ENCODE assay signal across 16 cellular contexts in genomic region chr6:111858347-111858746, GRCh38. TPM values are rescaled to one million over a fixed set of nuclear protein-coding genes. Genes with fewer than 3 reads are reported as not detected.
DNase-seq lines count a peak whose midpoint lies in the region; ATAC-seq and TF ChIP-seq lines count a peak whose summit lies in the region.
"Had no signal": no experiment of that assay in that cellular context is flagged by ENCODE, and none has a peak within 500 bp of the region (broad histone marks: within the 10 kb centered on the region; RNA-seq: fewer than 3 reads in every experiment).

No MANE protein-coding gene starts in this region.

- TF ChIP-seq CTCF in glutamatergic neuron (IDR thresholded peaks at IDR 0.05; ENCODE audit: partially characterized antibody, unreplicated experiment) (no peak), stomach (IDR thresholded peaks at IDR 0.05) (no peak)

- H3K27ac Mint-ChIP-seq in activated naive CD8-positive, alpha-beta T cell treated with anti-CD3 and anti-CD28 coated beads for 36 hours = peak overlapping the region; percentile 82
- peak overlapping the region; percentile 71 for H3K27ac Mint-ChIP-seq in glutamatergic neuron (ENCODE audit: unreplicated experiment)
- H3K27ac Mint-ChIP-seq in stimulated activated naive CD8-positive, alpha-beta T cell treated with anti-CD3 and anti-CD28 coated beads, Interleukin-15, amount 100 ng/mL, for 72 hours = peak overlapping the region; percentile 53 to 94

- no peaks in the 10 kb centered on the region for H3K36me3 ChIP-seq in stomach
- H3K36me3 ChIP-seq: suprapubic skin had no signal

- TF ChIP-seq EP300 in stomach (IDR thresholded peaks at IDR 0.05) = no peak

- H3K36me3 Mint-ChIP-seq in activated T-cell treated with anti-CD3 and anti-CD28 coated beads, Interleukin-2, amount 50 U/mL, for 4 hours (ENCODE audit: insufficient read depth) = peaks cover 37% of the 10 kb centered on the region
- H3K36me3 Mint-ChIP-seq in activated naive CD8-positive, alpha-beta T cell treated with anti-CD3 and anti-CD28 coated beads for 36 hours = peaks cover 60% of the 10 kb centered on the region
- no peaks in the 10 kb centered on the region for H3K36me3 Mint-ChIP-seq in glutamatergic neuron (ENCODE audit: unreplicated experiment)

- H3K27me3 ChIP-seq in stomach = no peaks in the 10 kb centered on the region
- H3K27me3 ChIP-seq: suprapubic skin had no signal

- 69 to 86% (median 74%) methylated on average over 3 of the region's 3 CpGs for WGBS in stomach, 5 donors

- H3K9me3 ChIP-seq in stomach = no peaks in the 10 kb centered on the region
- H3K9me3 ChIP-seq: suprapubic skin had no signal

- no peaks in the 10 kb centered on the region for H3K27me3 Mint-ChIP-seq in activated T-cell treated with anti-CD3 and anti-CD28 coated beads, Interleukin-2, amount 50 U/mL, for 4 hours (ENCODE audit: low read depth)
- no peaks in the 10 kb centered on the region for H3K27me3 Mint-ChIP-seq in activated naive CD8-positive, alpha-beta T cell treated with anti-CD3 and anti-CD28 coated beads for 36 hours
- H3K27me3 Mint-ChIP-seq in glutamatergic neuron (ENCODE audit: unreplicated experiment) = peaks cover 3% of the 10 kb centered on the region
- no peaks in the 10 kb centered on the region for H3K27me3 Mint-ChIP-seq in stimulated activated naive CD8-positive, alpha-beta T cell treated with anti-CD3 and anti-CD28 coated beads, Interleukin-15, amount 100 ng/mL, for 72 hours

- peak overlapping the region in 1 of 5 donors; percentile 14 for H3K27ac ChIP-seq in stomach
- H3K27ac ChIP-seq: suprapubic skin had no signal

- peak overlapping the region; percentile 62 for H3K4me3 Mint-ChIP-seq in activated T-cell treated with anti-CD3 and anti-CD28 coated beads, Interleukin-2, amount 50 U/mL, for 4 hours
- peak overlapping the region; percentile 51 for H3K4me3 Mint-ChIP-seq in activated naive CD8-positive, alpha-beta T cell treated with anti-CD3 and anti-CD28 coated beads for 36 hours
- peak overlapping the region; percentile 72 for H3K4me3 Mint-ChIP-seq in glutamatergic neuron (ENCODE audit: unreplicated experiment)
- H3K4me3 Mint-ChIP-seq in stimulated activated naive CD8-positive, alpha-beta T cell treated with anti-CD3 and anti-CD28 coated beads, Interleukin-15, amount 100 ng/mL, for 72 hours = peak overlapping the region; percentile 59 to 67
- H3K4me3 Mint-ChIP-seq: nephron had no signal

- peaks cover 0 to 70% (median 20%) of the 10 kb centered on the region in 4 donors for H3K4me1 ChIP-seq in stomach

- DNase-seq in activated T-cell treated with anti-CD3 and anti-CD28 coated beads, Interleukin-2, amount 50 U/mL, for 4 hours = no peak
- no peak for DNase-seq in activated T-cell treated with anti-CD3 and anti-CD28 coated beads, Interleukin-2, amount 50 U/mL, for 48 hours
- no peak for DNase-seq in activated naive CD8-positive, alpha-beta T cell treated with anti-CD3 and anti-CD28 coated beads for 36 hours
- DNase-seq in glutamatergic neuron = no peak
- no peak for DNase-seq in stimulated activated naive CD8-positive, alpha-beta T cell treated with anti-CD3 and anti-CD28 coated beads, Interleukin-15, amount 100 ng/mL, for 72 hours
- no peak for DNase-seq in stomach
- no peak for DNase-seq in COR-L47 (lab: John Stamatoyannopoulos, UW)
- DNase-seq: activated CD4-positive, CD25-positive, alpha-beta regulatory T cell treated with anti-CD3 and anti-CD28 coated beads, Interleukin-2, amount 50 U/mL, for 72 hours; activated gamma-delta T cell; DMS53; NCI-H187; NCI-H526 treated with DMSO at 0.1 percent for 48 hours had no signal

- peaks cover 96% of the 10 kb centered on the region for H3K4me1 Mint-ChIP-seq in activated T-cell treated with anti-CD3 and anti-CD28 coated beads, Interleukin-2, amount 50 U/mL, for 4 hours (ENCODE audit: low read depth)
- H3K4me1 Mint-ChIP-seq in activated naive CD8-positive, alpha-beta T cell treated with anti-CD3 and anti-CD28 coated beads for 36 hours = peaks cover 91% of the 10 kb centered on the region
- peaks cover 67% of the 10 kb centered on the region for H3K4me1 Mint-ChIP-seq in glutamatergic neuron (ENCODE audit: low read depth, unreplicated experiment)
- H3K4me1 Mint-ChIP-seq in stimulated activated naive CD8-positive, alpha-beta T cell treated with anti-CD3 and anti-CD28 coated beads, Interleukin-15, amount 100 ng/mL, for 72 hours = peaks cover 95% of the 10 kb centered on the region

- no peak overlapping the region for H3K4me3 ChIP-seq in stomach
- H3K4me3 ChIP-seq: suprapubic skin had no signal

- no peak for ATAC-seq in activated T-cell treated with anti-CD3 and anti-CD28 coated beads, Interleukin-2, amount 50 U/mL, for 4 hours
- no peak for ATAC-seq in stimulated activated naive CD8-positive, alpha-beta T cell treated with anti-CD3 and anti-CD28 coated beads, Interleukin-15, amount 100 ng/mL, for 72 hours
- no peak for ATAC-seq in HG03432 (IDR thresholded peaks at IDR 0.05; ENCODE audit: unreplicated experiment)
- ATAC-seq: esophagus mucosa had no signal

- no peak for TF ChIP-seq POLR2A in stomach (IDR thresholded peaks at IDR 0.05)

- H3K9me3 Mint-ChIP-seq in activated T-cell treated with anti-CD3 and anti-CD28 coated beads, Interleukin-2, amount 50 U/mL, for 4 hours = no peaks in the 10 kb centered on the region
- H3K9me3 Mint-ChIP-seq in activated naive CD8-positive, alpha-beta T cell treated with anti-CD3 and anti-CD28 coated beads for 36 hours = no peaks in the 10 kb centered on the region
- peaks cover 1% of the 10 kb centered on the region for H3K9me3 Mint-ChIP-seq in glutamatergic neuron (ENCODE audit: unreplicated experiment)
- H3K9me3 Mint-ChIP-seq in stimulated activated naive CD8-positive, alpha-beta T cell treated with anti-CD3 and anti-CD28 coated beads, Interleukin-15, amount 100 ng/mL, for 72 hours = no peaks in the 10 kb centered on the region
- H3K9me3 Mint-ChIP-seq: nephron had no signal

- intact Hi-C loops in stomach (cut with DNase I; ENCODE audit: low total_unique reads) = no loop called here

RNA-seq across cellular contexts. Expression of gene FYN, which starts 14.9 kb away (rescaled TPM):
- total RNA-seq in activated T-cell treated with anti-CD3 and anti-CD28 coated beads, Interleukin-2, amount 50 U/mL, for 4 hours = 100 to 1,000 TPM; 481 to 505 (median 485) TPM
- 100 to 1,000 TPM; 390 to 395 TPM for total RNA-seq in activated naive CD8-positive, alpha-beta T cell treated with anti-CD3 and anti-CD28 coated beads for 36 hours
- total RNA-seq in glutamatergic neuron (ENCODE audit: unreplicated experiment) (525 TPM), stomach (100 to 1,000 TPM in 2 of 5 donors, 10 to 100 TPM in 2, 1 to 10 TPM in 1; 8.4 to 146 (median 81.7) TPM)
- 10 to 100 TPM; 15.8 to 22.7 (median 18.0) TPM for polyA plus RNA-seq in stomach
